In genomic region chr5:150248493-150248892, GRCh38 we compare ENCODE assay signal across 4 cellular contexts. TPM values are rescaled to one million over a fixed set of nuclear protein-coding genes. Genes with fewer than 3 reads are reported as not detected.
"Had no signal": no experiment of that assay in that cellular context is flagged by ENCODE, and none has a peak within 500 bp of the region (broad histone marks: within the 10 kb centered on the region; RNA-seq: fewer than 3 reads in every experiment).

No MANE protein-coding gene starts in this region.

RNA-seq across cellular contexts. Expression of gene CAMK2A, which starts 41.1 kb away (rescaled TPM):
- total RNA-seq: MCF 10A, NCI-H460 had no signal

RNA-seq across cellular contexts. Expression of gene SLC6A7, which starts 58.6 kb away (rescaled TPM):
- total RNA-seq: LHCN-M2, M059J, MCF 10A had no signal
